In genomic region chr7:117648203-117648866, GRCh38 we compare ENCODE assay signal across 20 cellular contexts.
DNase-seq lines count a peak whose midpoint lies in the region; ATAC-seq lines count a peak whose summit lies in the region.
"Had no signal": no experiment of that assay in that cellular context is flagged by ENCODE, and none has a peak within 500 bp of the region (broad histone marks: within the 10 kb centered on the region; RNA-seq: fewer than 3 reads in every experiment).

No MANE protein-coding gene starts in this region.

- DNase-seq in RKO (ENCODE audit: low spot score), result peak; percentile 43
- DNase-seq in AML-193 (lab: John Stamatoyannopoulos, UW), result no peak
- no peak for DNase-seq in HPDE6-E6E7 (ENCODE audit: extremely low spot score)
- no peak for DNase-seq in SIG-M5 (lab: John Stamatoyannopoulos, UW)
- DNase-seq: C1 segment of cervical spinal cord, H7, KBM-7, MV-4-11, NCI-H1694 treated with DMSO at 0.1 percent for 48 hours, NCI-H2227 treated with DMSO at 0.1 percent for 48 hours, NCI-H524, NCI-H82, PC-3, SJCRH30, SW 1271, T-helper 2 cell had no signal

- ATAC-seq in GM18870 (IDR thresholded peaks at IDR 0.05; ENCODE audit: unreplicated experiment), result peak; percentile 40
- peak; percentile 50 for ATAC-seq in HG02759 (IDR thresholded peaks at IDR 0.05; ENCODE audit: unreplicated experiment)
- peak; percentile 84 for ATAC-seq in esophagus mucosa
- ATAC-seq: HepG2, PC-3 had no signal
